In the genomic region with DNA sequence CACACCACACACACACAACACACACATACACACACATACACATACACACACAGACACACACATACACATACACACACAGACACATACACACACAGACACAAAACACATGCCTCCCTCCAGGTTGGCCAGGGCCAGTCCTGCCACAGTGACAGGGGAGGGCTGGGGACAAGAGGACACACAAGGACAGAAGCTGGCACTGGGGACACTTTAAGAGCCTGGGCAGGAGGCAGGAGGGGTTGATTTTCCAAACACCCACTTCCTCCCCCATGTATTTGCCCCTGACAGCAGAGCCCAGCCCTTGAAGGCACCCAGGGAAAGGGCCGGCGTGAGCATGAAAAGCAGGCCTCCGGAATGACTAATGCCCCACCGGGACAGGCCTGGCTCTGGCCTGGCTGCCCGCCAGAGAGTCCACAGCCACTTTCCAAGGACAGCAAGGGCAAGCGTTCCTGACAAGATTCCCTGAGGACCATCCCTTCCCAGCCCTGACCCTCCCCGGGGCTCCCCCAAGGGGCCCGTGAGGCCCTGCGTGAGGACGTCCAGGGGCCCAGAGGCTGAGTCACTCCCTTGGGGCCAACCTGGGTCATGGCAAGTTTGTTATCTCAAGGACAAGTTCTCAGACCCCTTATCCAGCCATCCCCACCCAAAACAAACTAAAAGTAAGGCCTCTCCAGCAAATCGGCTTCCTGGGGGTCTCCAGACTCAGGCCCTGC, we compare ENCODE assay signal across 1 cellular context.
TF ChIP-seq lines count a peak whose summit lies in the region.

No MANE protein-coding gene starts in this region.

TF ChIP-seq in GM23338, 12 proteins besides CTCF, POLR2A, EP300 and RAD21 (continued from another document):
- TF ChIP-seq, protein P1, sequence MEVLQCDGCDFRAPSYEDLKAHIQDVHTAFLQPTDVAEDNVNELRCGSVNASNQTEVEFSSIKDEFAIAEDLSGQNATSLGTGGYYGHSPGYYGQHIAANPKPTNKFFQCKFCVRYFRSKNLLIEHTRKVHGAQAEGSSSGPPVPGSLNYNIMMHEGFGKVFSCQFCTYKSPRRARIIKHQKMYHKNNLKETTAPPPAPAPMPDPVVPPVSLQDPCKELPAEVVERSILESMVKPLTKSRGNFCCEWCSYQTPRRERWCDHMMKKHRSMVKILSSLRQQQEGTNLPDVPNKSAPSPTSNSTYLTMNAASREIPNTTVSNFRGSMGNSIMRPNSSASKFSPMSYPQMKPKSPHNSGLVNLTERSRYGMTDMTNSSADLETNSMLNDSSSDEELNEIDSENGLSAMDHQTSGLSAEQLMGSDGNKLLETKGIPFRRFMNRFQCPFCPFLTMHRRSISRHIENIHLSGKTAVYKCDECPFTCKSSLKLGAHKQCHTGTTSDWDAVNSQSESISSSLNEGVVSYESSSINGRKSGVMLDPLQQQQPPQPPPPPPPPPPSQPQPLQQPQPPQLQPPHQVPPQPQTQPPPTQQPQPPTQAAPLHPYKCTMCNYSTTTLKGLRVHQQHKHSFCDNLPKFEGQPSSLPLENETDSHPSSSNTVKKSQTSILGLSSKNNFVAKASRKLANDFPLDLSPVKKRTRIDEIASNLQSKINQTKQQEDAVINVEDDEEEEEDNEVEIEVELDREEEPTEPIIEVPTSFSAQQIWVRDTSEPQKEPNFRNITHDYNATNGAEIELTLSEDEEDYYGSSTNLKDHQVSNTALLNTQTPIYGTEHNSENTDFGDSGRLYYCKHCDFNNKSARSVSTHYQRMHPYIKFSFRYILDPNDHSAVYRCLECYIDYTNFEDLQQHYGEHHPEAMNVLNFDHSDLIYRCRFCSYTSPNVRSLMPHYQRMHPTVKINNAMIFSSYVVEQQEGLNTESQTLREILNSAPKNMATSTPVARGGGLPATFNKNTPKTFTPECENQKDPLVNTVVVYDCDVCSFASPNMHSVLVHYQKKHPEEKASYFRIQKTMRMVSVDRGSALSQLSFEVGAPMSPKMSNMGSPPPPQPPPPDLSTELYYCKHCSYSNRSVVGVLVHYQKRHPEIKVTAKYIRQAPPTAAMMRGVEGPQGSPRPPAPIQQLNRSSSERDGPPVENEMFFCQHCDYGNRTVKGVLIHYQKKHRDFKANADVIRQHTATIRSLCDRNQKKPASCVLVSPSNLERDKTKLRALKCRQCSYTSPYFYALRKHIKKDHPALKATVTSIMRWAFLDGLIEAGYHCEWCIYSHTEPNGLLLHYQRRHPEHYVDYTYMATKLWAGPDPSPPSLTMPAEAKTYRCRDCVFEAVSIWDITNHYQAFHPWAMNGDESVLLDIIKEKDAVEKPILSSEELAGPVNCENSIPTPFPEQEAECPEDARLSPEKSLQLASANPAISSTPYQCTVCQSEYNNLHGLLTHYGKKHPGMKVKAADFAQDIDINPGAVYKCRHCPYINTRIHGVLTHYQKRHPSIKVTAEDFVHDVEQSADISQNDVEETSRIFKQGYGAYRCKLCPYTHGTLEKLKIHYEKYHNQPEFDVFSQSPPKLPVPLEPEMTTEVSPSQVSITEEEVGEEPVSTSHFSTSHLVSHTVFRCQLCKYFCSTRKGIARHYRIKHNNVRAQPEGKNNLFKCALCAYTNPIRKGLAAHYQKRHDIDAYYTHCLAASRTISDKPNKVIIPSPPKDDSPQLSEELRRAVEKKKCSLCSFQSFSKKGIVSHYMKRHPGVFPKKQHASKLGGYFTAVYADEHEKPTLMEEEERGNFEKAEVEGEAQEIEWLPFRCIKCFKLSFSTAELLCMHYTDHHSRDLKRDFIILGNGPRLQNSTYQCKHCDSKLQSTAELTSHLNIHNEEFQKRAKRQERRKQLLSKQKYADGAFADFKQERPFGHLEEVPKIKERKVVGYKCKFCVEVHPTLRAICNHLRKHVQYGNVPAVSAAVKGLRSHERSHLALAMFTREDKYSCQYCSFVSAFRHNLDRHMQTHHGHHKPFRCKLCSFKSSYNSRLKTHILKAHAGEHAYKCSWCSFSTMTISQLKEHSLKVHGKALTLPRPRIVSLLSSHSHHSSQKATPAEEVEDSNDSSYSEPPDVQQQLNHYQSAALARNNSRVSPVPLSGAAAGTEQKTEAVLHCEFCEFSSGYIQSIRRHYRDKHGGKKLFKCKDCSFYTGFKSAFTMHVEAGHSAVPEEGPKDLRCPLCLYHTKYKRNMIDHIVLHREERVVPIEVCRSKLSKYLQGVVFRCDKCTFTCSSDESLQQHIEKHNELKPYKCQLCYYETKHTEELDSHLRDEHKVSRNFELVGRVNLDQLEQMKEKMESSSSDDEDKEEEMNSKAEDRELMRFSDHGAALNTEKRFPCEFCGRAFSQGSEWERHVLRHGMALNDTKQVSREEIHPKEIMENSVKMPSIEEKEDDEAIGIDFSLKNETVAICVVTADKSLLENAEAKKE (CRISPR knock-in tag; IDR thresholded peaks at IDR 0.05) = no peak
- TF ChIP-seq POLR2AphosphoS5 (IDR thresholded peaks at IDR 0.05; ENCODE audit: low read depth) (no peak), NANOG (IDR thresholded peaks at IDR 0.05; ENCODE audit: borderline replicate concordance) (no peak), REST (IDR thresholded peaks at IDR 0.05; ENCODE audit: unreplicated experiment) (no peak), ZNF114 (CRISPR knock-in tag; IDR thresholded peaks at IDR 0.05) (no peak), EZH2 (IDR thresholded peaks at IDR 0.05; ENCODE audit: low read depth, unreplicated experiment) (no peak)
- TF ChIP-seq, protein P2, sequence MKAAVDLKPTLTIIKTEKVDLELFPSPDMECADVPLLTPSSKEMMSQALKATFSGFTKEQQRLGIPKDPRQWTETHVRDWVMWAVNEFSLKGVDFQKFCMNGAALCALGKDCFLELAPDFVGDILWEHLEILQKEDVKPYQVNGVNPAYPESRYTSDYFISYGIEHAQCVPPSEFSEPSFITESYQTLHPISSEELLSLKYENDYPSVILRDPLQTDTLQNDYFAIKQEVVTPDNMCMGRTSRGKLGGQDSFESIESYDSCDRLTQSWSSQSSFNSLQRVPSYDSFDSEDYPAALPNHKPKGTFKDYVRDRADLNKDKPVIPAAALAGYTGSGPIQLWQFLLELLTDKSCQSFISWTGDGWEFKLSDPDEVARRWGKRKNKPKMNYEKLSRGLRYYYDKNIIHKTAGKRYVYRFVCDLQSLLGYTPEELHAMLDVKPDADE (IDR thresholded peaks at IDR 0.05) = no peak
